In the genomic region with DNA sequence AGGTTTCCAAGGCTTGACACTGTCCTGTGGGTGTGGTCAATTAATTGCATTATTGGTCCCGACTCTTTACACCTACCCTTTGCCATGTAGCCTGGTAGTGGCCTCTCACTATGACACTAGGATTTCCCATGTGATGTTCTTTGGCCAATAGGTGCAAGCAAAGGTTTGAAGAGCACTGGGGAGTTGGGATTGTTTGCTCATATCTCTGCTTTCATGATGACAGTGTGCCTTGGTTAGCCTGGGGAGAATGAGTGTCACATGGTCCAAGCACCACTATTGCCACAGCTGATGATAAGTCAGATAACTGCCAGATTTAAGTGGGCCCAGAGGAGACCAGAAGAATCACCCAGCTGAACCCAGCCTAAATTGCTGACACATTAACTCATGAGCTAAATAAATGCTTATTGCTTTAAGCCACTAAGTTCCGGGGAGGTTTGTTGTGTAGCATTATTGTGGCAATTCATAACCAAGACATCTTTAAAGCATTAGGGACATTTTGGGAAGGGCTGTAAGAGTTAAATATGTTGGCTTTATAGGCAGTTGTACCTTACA, we compare ENCODE assay signal across 27 cellular contexts. TPM values are rescaled to one million over a fixed set of nuclear protein-coding genes. Genes with fewer than 3 reads are reported as not detected.
DNase-seq lines count a peak whose midpoint lies in the region; ATAC-seq, FAIRE-seq and TF ChIP-seq lines count a peak whose summit lies in the region.
"Had no signal": no experiment of that assay in that cellular context is flagged by ENCODE, and none has a peak within 500 bp of the region (broad histone marks: within the 10 kb centered on the region; RNA-seq: fewer than 3 reads in every experiment).

No MANE protein-coding gene starts in this region.

- peak overlapping the region in 4 of 5 experiments; percentile 20 to 45 (median 30) for H3K4me3 Mint-ChIP-seq in brain

- WGBS in HepG2 (ENCODE audit: low lambda C conversion rate) = 67% methylated on average over 2 of the region's 2 CpGs
- WGBS in right lobe of liver (ENCODE audit: insufficient coverage, low coverage, low lambda C conversion rate, missing lambda C conversion rate) = 96% methylated on average over 2 of the region's 2 CpGs

- no peak for TF ChIP-seq POLR2A in HepG2 (IDR thresholded peaks at IDR 0.05; ENCODE audit: insufficient read depth in 1 of 2, low read depth in 2 of 2, low read length in 2 of 2)
- TF ChIP-seq POLR2A in right lobe of liver (IDR thresholded peaks at IDR 0.05) = no peak

- no peaks in the 10 kb centered on the region for H3K79me2 ChIP-seq in HepG2 (ENCODE audit: insufficient read depth, low read length)

- DNase-seq in HepG2 (ENCODE audit: low spot score) (no peak), right lobe of liver (no peak), NCI-H226 (no peak), Kasumi-1 (lab: John Stamatoyannopoulos, UW) (no peak)
- DNase-seq: CD4-positive, CD25-positive, alpha-beta regulatory T cell; COR-L47; DMS79; MG63; NCI-H1092; NCI-H1436; NCI-H187 treated with DMSO at 0.1 percent for 48 hours; NCI-H2107; NCI-H510A treated with DMSO at 0.1 percent for 48 hours; NCI-H748 treated with DMSO at 0.1 percent for 48 hours; PC-9; SHP77 treated with DMSO at 0.1 percent for 48 hours; SW 1271 had no signal

- CTCF ChIA-PET in HepG2 (lab: Yijun Ruan, JAX; ENCODE audit: low intra/inter-chr PET ratio, low total read pairs) = no interaction called here
- CTCF ChIA-PET in HEK293 (lab: Yijun Ruan, JAX) = no interaction called here

- peaks cover 7% of the 10 kb centered on the region; the same call in 1 of the 2 replicates for H3K9me3 ChIP-seq in HepG2 (ENCODE audit: low read length)
- H3K9me3 ChIP-seq in right lobe of liver = no peaks in the 10 kb centered on the region
- H3K9me3 ChIP-seq in HEK293 (ENCODE audit: control insufficient read depth, insufficient read depth, low read depth, low read length) = no peaks in the 10 kb centered on the region
- H3K9me3 ChIP-seq: MG63 had no signal

- ATAC-seq in HepG2 (no peak), right lobe of liver (no peak), HG03196 (IDR thresholded peaks at IDR 0.05; ENCODE audit: unreplicated experiment) (no peak)
- ATAC-seq: HCT116 had no signal

- intact Hi-C loops in HepG2 (cut with micrococcal nuclease; ENCODE audit: unreplicated experiment) = no loop called here
- intact Hi-C loops in right lobe of liver (cut with DNase I) = no loop called here

- H3K27me3 ChIP-seq in HepG2 (ENCODE audit: control insufficient read depth in 1 of 2, insufficient read depth in 2 of 2, low read length in 2 of 2) (no peaks in the 10 kb centered on the region; a peak in 1 of 5 replicates), right lobe of liver (no peaks in the 10 kb centered on the region)
- H3K27me3 ChIP-seq: MG63 had no signal

- POLR2A ChIA-PET in HepG2 (lab: Yijun Ruan, JAX) = no interaction called here
- POLR2A ChIA-PET in HEK293 (lab: Yijun Ruan, JAX) = no interaction called here

- no peak for TF ChIP-seq RAD21 in HepG2 (CRISPR knock-in tag; IDR thresholded peaks at IDR 0.05)

- no peaks in the 10 kb centered on the region for H3K36me3 Mint-ChIP-seq in brain
- H3K36me3 Mint-ChIP-seq: CD4-positive, CD25-positive, alpha-beta regulatory T cell had no signal

- H3K9me3 Mint-ChIP-seq in brain = peaks cover 0 to 8% (median 0%) of the 10 kb centered on the region in 5 experiments

- H3K36me3 ChIP-seq in HepG2 (replicated peaks in 1 of 2; ENCODE audit: control insufficient read depth in 1 of 2, insufficient read depth in 2 of 2, low read length in 2 of 2) = no peaks in the 10 kb centered on the region
- no peaks in the 10 kb centered on the region for H3K36me3 ChIP-seq in right lobe of liver
- H3K36me3 ChIP-seq in HEK293 (ENCODE audit: control insufficient read depth in 2 of 2, insufficient read depth in 1 of 2, low read length in 2 of 2) = no peaks in the 10 kb centered on the region
- H3K36me3 ChIP-seq: MG63 had no signal

- H4K20me1 ChIP-seq in HepG2 (ENCODE audit: insufficient read depth, low read length) = no peaks in the 10 kb centered on the region

- H3K27ac Mint-ChIP-seq in brain = no peak overlapping the region
- H3K27ac Mint-ChIP-seq: CD4-positive, CD25-positive, alpha-beta regulatory T cell had no signal

- H3K4me1 ChIP-seq in HepG2 (ENCODE audit: insufficient read depth, low read length) = peaks cover 16% of the 10 kb centered on the region
- H3K4me1 ChIP-seq in right lobe of liver = no peaks in the 10 kb centered on the region
- H3K4me1 ChIP-seq in HEK293 (ENCODE audit: control insufficient read depth, insufficient read depth, low read length) = no peaks in the 10 kb centered on the region

- H3K4me3 ChIP-seq in HepG2 (replicated peaks in 1 of 3; ENCODE audit: insufficient read depth in 1 of 3, low read depth in 2 of 3, low read length in 3 of 3) = no peak overlapping the region
- no peak overlapping the region for H3K4me3 ChIP-seq in right lobe of liver
- no peak overlapping the region for H3K4me3 ChIP-seq in HEK293 (ENCODE audit: low read depth, low read length)
- H3K4me3 ChIP-seq: MG63, PC-9, SK-N-MC had no signal

- H3K9ac ChIP-seq in HepG2 (ENCODE audit: insufficient read depth, low read depth, low read length) = no peak overlapping the region

- no peak overlapping the region for H2AFZ ChIP-seq in HepG2 (ENCODE audit: low read length)
- H2AFZ ChIP-seq: PC-9 had no signal

- H3K4me2 ChIP-seq in HepG2 (ENCODE audit: low read depth, low read length) = no peak overlapping the region
- H3K4me2 ChIP-seq: PC-9 had no signal

- peaks cover 19% of the 10 kb centered on the region for H3K27me3 Mint-ChIP-seq in brain

- in situ Hi-C loops in HepG2 (cut with HindIII; ENCODE audit: extremely low pct_ligation_motif_present, low pct_unique_long_range_greater_than_20kb) = no loop called here

- peaks cover 35% of the 10 kb centered on the region for H3K4me1 Mint-ChIP-seq in brain

- FAIRE-seq in HepG2 (lab: Jason Lieb, UNC) = no peak
- FAIRE-seq: GM12892, H1 had no signal

- TF ChIP-seq EP300 in HepG2 (IDR thresholded peaks at IDR 0.05; ENCODE audit: low read depth in 2 of 2, low read length in 2 of 2) (no peak), HepG2 (CRISPR knock-in tag; IDR thresholded peaks at IDR 0.05; ENCODE audit: borderline replicate concordance) (no peak)

- H3K27ac ChIP-seq in HepG2 (ENCODE audit: extremely low read length, insufficient read depth, low read length) (no peak overlapping the region), right lobe of liver (no peak overlapping the region), HEK293 (ENCODE audit: extremely low read depth, low read depth, low read length) (no peak overlapping the region)
- H3K27ac ChIP-seq: PC-9, RWPE1, SK-N-MC had no signal

- no peak for TF ChIP-seq CTCF in HepG2 (CRISPR knock-in tag; IDR thresholded peaks at IDR 0.05)
- no peak for TF ChIP-seq CTCF in right lobe of liver (IDR thresholded peaks at IDR 0.05)
- TF ChIP-seq CTCF in HEK293 (tag by site-specific recombination; IDR thresholded peaks at IDR 0.05) = no peak
- no peak for TF ChIP-seq CTCF in brain (conservative IDR thresholded peaks at IDR 0.05)

- BruUV-seq in HepG2 (replicated peaks; lab: Mats Ljungman, UMichigan) = no TSS peak

TF ChIP-seq in HepG2, 621 proteins besides CTCF, POLR2A, EP300 and RAD21 (continues in another document):
- TF ChIP-seq ZNF331 (CRISPR knock-in tag; IDR thresholded peaks at IDR 0.05) (peak; percentile 99), MZF1 (CRISPR knock-in tag; IDR thresholded peaks at IDR 0.05; ENCODE audit: borderline replicate concordance) (no peak), NBN (conservative IDR thresholded peaks at IDR 0.05) (no peak)

TF ChIP-seq in HEK293, 187 proteins besides CTCF, POLR2A, EP300 and RAD21:
- peak; percentile 60 for TF ChIP-seq SETDB1 (IDR thresholded peaks at IDR 0.05; ENCODE audit: insufficient read length, low read length)
- no peak for TF ChIP-seq ZNF571 (tag by site-specific recombination; IDR thresholded peaks at IDR 0.05)
TF ChIP-seq in HEK293: peak in this region for 1.

RNA-seq across cellular contexts. Expression of a gene that starts 17.2 kb away (rescaled TPM):
- not detected in 2 replicates for total RNA-seq in HepG2 (2016; rRNA removed; fragmentation: Illumina TruSeq; extraction: Trizol)
- total RNA-seq in HepG2 (2016; cell fraction: cytosol; rRNA removed; fragmentation: Illumina TruSeq; extraction: Trizol; ENCODE audit: low read depth) = not detected in 2 replicates
- total RNA-seq in HepG2 (2016; cell fraction: insoluble cytoplasmic fraction; rRNA removed; fragmentation: Illumina TruSeq; extraction: Trizol) = not detected in 2 replicates
- not detected in 2 replicates for total RNA-seq in HepG2 (2016; cell fraction: membrane; rRNA removed; fragmentation: Illumina TruSeq; extraction: Trizol)
- total RNA-seq in HepG2 (2016; cell fraction: nucleus; rRNA removed; fragmentation: Illumina TruSeq; extraction: Trizol) = not detected in 2 replicates
- not detected in 2 replicates for polyA plus RNA-seq in HepG2 (2011; rRNA removed)
- not detected in 2 replicates for polyA plus RNA-seq in HepG2 (2011; cell fraction: cytosol; rRNA removed)
- not detected in 2 replicates for polyA plus RNA-seq in HepG2 (2011; cell fraction: nucleus; rRNA removed)
- polyA plus RNA-seq in HepG2 (2012) = not detected in 2 replicates
- polyA plus RNA-seq in HepG2 (2016; cell fraction: cytosol; fragmentation: Illumina TruSeq; extraction: Trizol; ENCODE audit: low read depth) = not detected in 2 replicates
- polyA plus RNA-seq in HepG2 (2016; cell fraction: insoluble cytoplasmic fraction; fragmentation: Illumina TruSeq; extraction: Trizol; ENCODE audit: low read depth) = not detected in 2 replicates
- not detected in 2 replicates for polyA plus RNA-seq in HepG2 (2016; cell fraction: membrane; fragmentation: Illumina TruSeq; extraction: Trizol; ENCODE audit: low read depth)
- polyA plus RNA-seq in HepG2 (2016; cell fraction: nucleus; fragmentation: Illumina TruSeq; extraction: Trizol; ENCODE audit: insufficient read depth, low read depth) = not detected in 2 replicates
- not detected in 2 replicates for polyA minus RNA-seq in HepG2 (2011; rRNA and poly(A)+ RNA removed; ENCODE audit: low replicate concordance)
- not detected in 2 replicates for polyA minus RNA-seq in HepG2 (2011; cell fraction: cytosol; rRNA and poly(A)+ RNA removed)
- not detected in 2 replicates for polyA minus RNA-seq in HepG2 (2011; cell fraction: nucleus; rRNA and poly(A)+ RNA removed)
- not detected for total RNA-seq in right lobe of liver
- polyA plus RNA-seq in brain (ENCODE audit: insufficient read depth, low read depth, low replicate concordance) = not detected
- total RNA-seq: CD4-positive, CD25-positive, alpha-beta regulatory T cell; H1; LHCN-M2; PC-9 had no signal
- polyA plus RNA-seq: BJ; CD4-positive, CD25-positive, alpha-beta regulatory T cell; H1 had no signal
